In the genomic region with DNA sequence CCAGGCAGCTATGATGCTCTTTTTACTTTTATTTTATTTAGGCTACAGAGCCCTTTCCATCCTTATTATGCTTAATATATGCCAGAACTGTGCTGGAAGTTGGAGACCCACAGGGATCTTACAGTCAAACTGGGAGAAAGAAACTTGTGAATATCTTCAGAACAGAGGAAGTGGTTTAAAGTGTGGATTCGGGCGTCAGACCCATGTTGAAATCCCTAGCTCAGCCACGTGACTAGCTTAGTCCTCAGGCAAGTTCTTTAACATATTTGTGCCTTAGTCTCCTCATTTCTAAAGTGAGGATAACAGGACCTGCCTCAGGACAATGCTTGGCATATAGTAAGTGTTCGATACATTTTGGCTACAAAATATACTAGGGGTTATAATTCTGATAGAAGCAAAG, we compare ENCODE assay signal across 14 cellular contexts. TPM values are rescaled to one million over a fixed set of nuclear protein-coding genes. Genes with fewer than 3 reads are reported as not detected.
DNase-seq lines count a peak whose midpoint lies in the region; ATAC-seq lines count a peak whose summit lies in the region.
"Had no signal": no experiment of that assay in that cellular context is flagged by ENCODE, and none has a peak within 500 bp of the region (broad histone marks: within the 10 kb centered on the region; RNA-seq: fewer than 3 reads in every experiment).

No MANE protein-coding gene starts in this region.

- no peak for ATAC-seq in Right ventricle myocardium superior (ENCODE audit: poor library complexity)
- ATAC-seq in GM18517 (IDR thresholded peaks at IDR 0.05; ENCODE audit: unreplicated experiment), result no peak

- peak; percentile 86 for DNase-seq in cardiac septum (ENCODE audit: low spot score)
- no peak for DNase-seq in Right ventricle myocardium superior
- peak; percentile 28 for DNase-seq in SKM-1 (lab: John Stamatoyannopoulos, UW; ENCODE audit: unreplicated experiment)
- DNase-seq in fibroblast of gingiva (ENCODE audit: low read depth), result peak; percentile 61
- no peak for DNase-seq in activated CD4-positive, CD25-positive, alpha-beta regulatory T cell treated with anti-CD3 and anti-CD28 coated beads, Interleukin-2, amount 50 U/mL, for 72 hours
- no peak for DNase-seq in T1000 (lab: John Stamatoyannopoulos, UW)
- no peak for DNase-seq in NCI-H187 treated with DMSO at 0.1 percent for 48 hours (lab: John Stamatoyannopoulos, UW)
- DNase-seq: effector memory CD4-positive, alpha-beta T cell; HCEC 1CT; hypothalamus; NCI-H345; SHP77 treated with DMSO at 0.1 percent for 48 hours; testis had no signal

- intact Hi-C loops in cardiac septum (cut with DNase I), result no loop called here
- intact Hi-C loops in Right ventricle myocardium superior (cut with DNase I), result no loop called here

RNA-seq across cellular contexts. Expression of gene MAP3K20, which starts 59.1 kb away (rescaled TPM):
- total RNA-seq in cardiac septum (519 TPM), Right ventricle myocardium superior (402 TPM)

Comparison
In these comparisons a context has a peak if more than half of its experiments do, and no peak if none do; other contexts are left out.
1. DNase-seq: peak in cardiac septum (single experiment), SKM-1 (single experiment) and fibroblast of gingiva (single experiment); none in Right ventricle myocardium superior (single experiment), activated CD4-positive, CD25-positive, alpha-beta regulatory T cell treated with anti-CD3 and anti-CD28 coated beads, Interleukin-2, amount 50 U/mL, for 72 hours (single experiment), T1000 (single experiment) and NCI-H187 treated with DMSO at 0.1 percent for 48 hours (single experiment).